ENCODE assay signal across 15 cellular contexts in genomic region chr9:16718296-16718695, GRCh38.
A peak's percentile ranks its signal among the peaks of the same experiment; 100 is the strongest.
DNase-seq lines count a peak whose midpoint lies in the region; ATAC-seq and TF ChIP-seq lines count a peak whose summit lies in the region.
"Had no signal": no experiment of that assay in that cellular context is flagged by ENCODE, and none has a peak within 500 bp of the region (broad histone marks: within the 10 kb centered on the region; RNA-seq: fewer than 3 reads in every experiment).

No MANE protein-coding gene starts in this region.

- no peaks in the 10 kb centered on the region for H4K20me1 ChIP-seq in IMR-90 (ENCODE audit: insufficient read depth, low read length)

- H3K14ac ChIP-seq in IMR-90 (replicated peaks; ENCODE audit: low read depth, low read length), result 0 out of 2 replicates have a peak overlapping the region, but pooled peaks have one; percentile 78

- DNase-seq in AG20443 (ENCODE audit: low spot score), result peak; percentile 23
- DNase-seq in IMR-90, result peak; percentile 48
- DNase-seq in fibroblast of gingiva (ENCODE audit: low read depth), result peak; percentile 52
- DNase-seq in sciatic nerve (ENCODE audit: low spot score), result no peak
- DNase-seq in NK-92 (lab: John Stamatoyannopoulos, UW; ENCODE audit: unreplicated experiment), result no peak
- no peak for DNase-seq in germinal center (ENCODE audit: low spot score)
- no peak for DNase-seq in SKM-1 treated with dmso at 0.1 percent for 144 hours (lab: John Stamatoyannopoulos, UW; ENCODE audit: unreplicated experiment)
- DNase-seq: Caco-2, DMS53, GDM1, NCI-H187 treated with DMSO at 0.1 percent for 48 hours, NCI-H774, Peyer's patch, SHP77 had no signal

- no CpG with 5 or more reads among the region's 1 CpG for WGBS in IMR-90 (ENCODE audit: extremely low coverage in 2 of 2, insufficient read length in 1 of 2), 2 experiments

- no peak overlapping the region for H3K56ac ChIP-seq in IMR-90 (ENCODE audit: extremely low read depth, insufficient read depth, low read length)

- H4K91ac ChIP-seq in IMR-90 (ENCODE audit: insufficient read depth, low read depth, low read length), result 0 out of 2 replicates have a peak overlapping the region, but pooled peaks have one; percentile 18

- peak overlapping the region; percentile 46; the same call in 1 of the 2 replicates for H3K4ac ChIP-seq in IMR-90 (ENCODE audit: low read depth, low read length)

- H2AK9ac ChIP-seq in IMR-90 (replicated peaks; ENCODE audit: low read depth, low read length, poor library complexity), result no peak overlapping the region

- TF ChIP-seq POLR2A in IMR-90 (IDR thresholded peaks at IDR 0.05; ENCODE audit: low read depth, low read length), result no peak

- intact Hi-C loops in IMR-90 (cut with micrococcal nuclease), result no loop called here
- intact Hi-C loops in sciatic nerve (cut with DNase I), result no loop called here

- H2AK5ac ChIP-seq in IMR-90 (ENCODE audit: low read depth, low read length), result no peak overlapping the region

- H4K5ac ChIP-seq in IMR-90 (ENCODE audit: low read depth, low read length), result peak overlapping the region; percentile 41; the same call in 1 of the 2 replicates

- peak overlapping the region; percentile 58; the same call in 1 of the 2 replicates for H2BK20ac ChIP-seq in IMR-90 (ENCODE audit: low read depth, low read length)

- H4K8ac ChIP-seq in IMR-90 (ENCODE audit: low read depth in 2 of 2, low read length in 2 of 2), result no peak overlapping the region

- CTCF ChIA-PET in IMR-90 (lab: Yijun Ruan, JAX), result interaction anchor here (0.6 kb wide), 1 partner anchor 150 kb away, joined by 3 read pairs; no protein-coding TSS in a partner anchor

- H2BK120ac ChIP-seq in IMR-90 (ENCODE audit: low read depth, low read length), result peak overlapping the region; percentile 27; the same call in 1 of the 2 replicates

- peaks cover 14 to 41% of the 10 kb centered on the region in 2 experiments for H3K79me1 ChIP-seq in IMR-90 (ENCODE audit: low read depth in 1 of 2, low read length in 2 of 2)

- H3K27me3 ChIP-seq in IMR-90 (ENCODE audit: control insufficient read depth, insufficient read depth, low read length), result no peaks in the 10 kb centered on the region
- H3K27me3 ChIP-seq: Peyer's patch had no signal

- peak overlapping the region; percentile 40; the same call in 1 of the 3 replicates for H2BK15ac ChIP-seq in IMR-90 (ENCODE audit: low read depth, low read length)

- no peak for TF ChIP-seq CTCF in IMR-90 (conservative IDR thresholded peaks at IDR 0.05; ENCODE audit: low read depth, low read length)

- H3K27ac ChIP-seq in IMR-90 (ENCODE audit: insufficient read depth, low read length), result peak overlapping the region; percentile 25; the same call in 1 of the 2 replicates
- H3K27ac ChIP-seq: Peyer's patch had no signal

- peaks cover 4% of the 10 kb centered on the region for H3K36me3 ChIP-seq in IMR-90 (ENCODE audit: control insufficient read depth, insufficient read depth, low read length)
- H3K36me3 ChIP-seq: Peyer's patch had no signal

- H3K4me1 ChIP-seq in IMR-90 (ENCODE audit: control insufficient read depth, insufficient read depth, low read length), result peaks cover 17% of the 10 kb centered on the region
- H3K4me1 ChIP-seq: Caco-2, Peyer's patch had no signal

- peak overlapping the region; percentile 75; the same call in 1 of the 2 replicates for H3K18ac ChIP-seq in IMR-90 (ENCODE audit: low read depth, low read length)

- 0 out of 2 replicates have a peak overlapping the region, but pooled peaks have one; percentile 7 for H3K4me2 ChIP-seq in IMR-90 (ENCODE audit: low read depth, low read length)

- peaks cover 6% of the 10 kb centered on the region; the same call in 1 of the 2 replicates for H3K9me1 ChIP-seq in IMR-90 (ENCODE audit: insufficient read depth, low read length)

- no peak overlapping the region for H3K9ac ChIP-seq in IMR-90 (ENCODE audit: low read depth, low read length)

- H3K9me3 ChIP-seq in IMR-90 (ENCODE audit: control insufficient read depth, insufficient read depth, low read length), result no peaks in the 10 kb centered on the region
- H3K9me3 ChIP-seq: Caco-2, Peyer's patch had no signal

- peak overlapping the region; percentile 20 for H2BK5ac ChIP-seq in IMR-90 (ENCODE audit: low read depth, low read length, poor library complexity, severe bottlenecking)

- dilution Hi-C loops in IMR-90 (cut with HindIII; ENCODE audit: low sequenced_read_pairs, unreplicated experiment), result no loop called here

- in situ Hi-C loops in IMR-90 (cut with MboI; ENCODE audit: low sequenced_read_pairs), result loop anchor here (10.0 kb wide), 1 partner anchor 523 kb away; no protein-coding TSS in a partner anchor

- BruUV-seq in IMR-90 (replicated peaks; lab: Mats Ljungman, UMichigan), result no TSS peak

- peak overlapping the region; percentile 45; the same call in 1 of the 2 replicates for H3K23ac ChIP-seq in IMR-90 (ENCODE audit: low read depth, low read length)

- H2AFZ ChIP-seq in IMR-90 (replicated peaks; ENCODE audit: low read length, poor library complexity), result no peak overlapping the region

- ATAC-seq in IMR-90 (ENCODE audit: low read depth), result peak; percentile 41
- ATAC-seq in sciatic nerve, result peak; percentile 33
- no peak for ATAC-seq in HG02571 (IDR thresholded peaks at IDR 0.05; ENCODE audit: unreplicated experiment)

- TF ChIP-seq RAD21 in IMR-90 (IDR thresholded peaks at IDR 0.05; ENCODE audit: low read length), result no peak

- H3K4me3 ChIP-seq in IMR-90 (ENCODE audit: insufficient read depth, low read depth, low read length), result no peak overlapping the region
- H3K4me3 ChIP-seq: Peyer's patch had no signal

- POLR2A ChIA-PET in IMR-90 (lab: Charles Lee; ENCODE audit: unreplicated experiment), result no interaction called here

TF ChIP-seq in IMR-90, 13 proteins besides CTCF, POLR2A, EP300 and RAD21:
- TF ChIP-seq SMC3 (IDR thresholded peaks at IDR 0.05; ENCODE audit: low read depth, low read length), result no peak
- TF ChIP-seq MXI1 (IDR thresholded peaks at IDR 0.05; ENCODE audit: borderline replicate concordance, low read depth, low read length), result no peak
- TF ChIP-seq BHLHE40 (IDR thresholded peaks at IDR 0.05; ENCODE audit: low read depth, low read length), result no peak
- TF ChIP-seq CEBPB (IDR thresholded peaks at IDR 0.05; ENCODE audit: low read depth, low read length), result no peak
- no peak for TF ChIP-seq USF2 (IDR thresholded peaks at IDR 0.05; ENCODE audit: low read depth, low read length)
- TF ChIP-seq NFE2L2 (IDR thresholded peaks at IDR 0.05; ENCODE audit: low read depth, low read length), result no peak
- no peak for TF ChIP-seq FOS (IDR thresholded peaks at IDR 0.05; ENCODE audit: low read depth, low read length)
- TF ChIP-seq RCOR1 (IDR thresholded peaks at IDR 0.05; ENCODE audit: insufficient replicate concordance, low read length), result no peak
- no peak for TF ChIP-seq ELK1 (IDR thresholded peaks at IDR 0.05; ENCODE audit: borderline replicate concordance, low read depth, low read length)
- no peak for TF ChIP-seq MAZ (IDR thresholded peaks at IDR 0.05; ENCODE audit: borderline replicate concordance, low read depth, low read length)
- no peak for TF ChIP-seq CHD1 (IDR thresholded peaks at IDR 0.05; ENCODE audit: low read depth, low read length)
- no peak for TF ChIP-seq RFX5 (IDR thresholded peaks at IDR 0.05; ENCODE audit: low read depth, low read length)
- no peak for TF ChIP-seq MAFK (IDR thresholded peaks at IDR 0.05; ENCODE audit: low read depth, low read length)

Comparison
In these comparisons a context has a peak if more than half of its experiments do, and no peak if none do; other contexts are left out.
1. DNase-seq: peak in AG20443 (single experiment), IMR-90 (single experiment) and fibroblast of gingiva (single experiment); none in sciatic nerve (single experiment), NK-92 (single experiment), germinal center (single experiment) and SKM-1 treated with dmso at 0.1 percent for 144 hours (single experiment).